ENCODE assay signal across 21 cellular contexts in the genomic region with DNA sequence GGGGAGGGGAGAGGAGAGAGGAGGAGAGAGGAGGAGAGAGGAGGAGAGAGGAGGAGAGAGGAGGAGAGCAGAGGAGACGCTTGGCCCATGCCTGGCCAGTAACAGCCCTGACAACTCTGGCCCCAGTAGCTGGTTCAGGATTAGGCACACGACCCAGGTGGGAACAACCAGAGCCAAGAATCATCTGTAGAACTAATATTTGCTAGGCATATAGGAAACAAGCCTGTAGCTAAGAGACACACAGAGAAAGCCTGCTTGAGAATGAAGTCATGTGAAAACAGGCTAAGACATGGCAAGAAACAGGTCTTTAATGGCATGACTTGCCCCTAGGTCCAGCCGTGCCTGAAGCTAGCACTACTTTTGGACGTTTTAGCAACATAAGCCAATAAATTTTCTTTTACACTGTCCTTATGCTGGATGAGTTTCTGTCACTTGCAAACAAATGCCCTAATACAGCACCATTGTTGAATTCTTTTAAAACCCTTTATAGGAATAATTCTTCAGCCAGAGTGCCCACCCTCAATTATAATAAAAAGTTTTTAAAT. TPM values are rescaled to one million over a fixed set of nuclear protein-coding genes. Genes with fewer than 3 reads are reported as not detected.
DNase-seq lines count a peak whose midpoint lies in the region; ATAC-seq, FAIRE-seq and TF ChIP-seq lines count a peak whose summit lies in the region.
"Had no signal": no experiment of that assay in that cellular context is flagged by ENCODE, and none has a peak within 500 bp of the region (broad histone marks: within the 10 kb centered on the region; RNA-seq: fewer than 3 reads in every experiment).

No MANE protein-coding gene starts in this region.

- H4K20me1 ChIP-seq in HepG2 (ENCODE audit: insufficient read depth, low read length) = no peaks in the 10 kb centered on the region; the same call in 1 of the 2 replicates

- TF ChIP-seq CTCF in HepG2 (CRISPR knock-in tag; IDR thresholded peaks at IDR 0.05) = no peak
- TF ChIP-seq CTCF in right lobe of liver (IDR thresholded peaks at IDR 0.05) = no peak
- no peak for TF ChIP-seq CTCF in thyroid gland (IDR thresholded peaks at IDR 0.05)
- no peak for TF ChIP-seq CTCF in colonic mucosa (IDR thresholded peaks at IDR 0.05)

- H3K4me3 ChIP-seq in HepG2 (replicated peaks in 1 of 3; ENCODE audit: insufficient read depth in 1 of 3, low read depth in 2 of 3, low read length in 3 of 3) = no peak overlapping the region
- no peak overlapping the region for H3K4me3 ChIP-seq in right lobe of liver
- no peak overlapping the region for H3K4me3 ChIP-seq in SJCRH30
- H3K4me3 ChIP-seq in thyroid gland (replicated peaks in 1 of 3) = no peak overlapping the region
- H3K4me3 ChIP-seq in colonic mucosa = no peak overlapping the region
- H3K4me3 ChIP-seq: breast epithelium, MG63, Peyer's patch, sigmoid colon had no signal

- H2AFZ ChIP-seq in HepG2 (ENCODE audit: low read length) = no peak overlapping the region

- H3K9me3 ChIP-seq in HepG2 (ENCODE audit: low read length) (no peaks in the 10 kb centered on the region), right lobe of liver (no peaks in the 10 kb centered on the region), SJCRH30 (replicated peaks) (no peaks in the 10 kb centered on the region), thyroid gland (no peaks in the 10 kb centered on the region), colonic mucosa (no peaks in the 10 kb centered on the region)
- H3K9me3 ChIP-seq: breast epithelium, Peyer's patch, sigmoid colon had no signal

- FAIRE-seq in HepG2 (lab: Jason Lieb, UNC) = no peak
- FAIRE-seq: A204.1, islet of Langerhans had no signal

- H3K27ac Mint-ChIP-seq in memory B cell = peak overlapping the region; percentile 99
- H3K27ac Mint-ChIP-seq: activated CD8-positive, alpha-beta T cell treated with anti-CD3 and anti-CD28 coated beads, Interleukin-2, amount 10 ng/mL, durations not matched to agents 7 days and 5 days had no signal

- POLR2A ChIA-PET in HepG2 (lab: Yijun Ruan, JAX) = no interaction called here

- H3K9ac ChIP-seq in HepG2 (ENCODE audit: insufficient read depth, low read depth, low read length) = no peak overlapping the region
- H3K9ac ChIP-seq in colonic mucosa (ENCODE audit: low read depth in 2 of 2, low read length in 2 of 2) = no peak overlapping the region

- no peaks in the 10 kb centered on the region for H3K36me3 ChIP-seq in HepG2 (replicated peaks in 1 of 2; ENCODE audit: control insufficient read depth in 1 of 2, insufficient read depth in 2 of 2, low read length in 2 of 2)
- H3K36me3 ChIP-seq in right lobe of liver = no peaks in the 10 kb centered on the region
- no peaks in the 10 kb centered on the region for H3K36me3 ChIP-seq in SJCRH30
- H3K36me3 ChIP-seq in thyroid gland = no peaks in the 10 kb centered on the region
- no peaks in the 10 kb centered on the region for H3K36me3 ChIP-seq in colonic mucosa
- H3K36me3 ChIP-seq: breast epithelium, Peyer's patch, sigmoid colon had no signal

- H3K4me3 Mint-ChIP-seq in memory B cell = no peak overlapping the region
- H3K4me3 Mint-ChIP-seq: activated CD8-positive, alpha-beta T cell treated with anti-CD3 and anti-CD28 coated beads, Interleukin-2, amount 10 ng/mL, durations not matched to agents 7 days and 5 days; neural crest cell had no signal

- TF ChIP-seq EP300 in HepG2 (IDR thresholded peaks at IDR 0.05; ENCODE audit: low read depth in 2 of 2, low read length in 2 of 2) = no peak
- no peak for TF ChIP-seq EP300 in HepG2 (CRISPR knock-in tag; IDR thresholded peaks at IDR 0.05; ENCODE audit: borderline replicate concordance)

- no peak for TF ChIP-seq RAD21 in HepG2 (CRISPR knock-in tag; IDR thresholded peaks at IDR 0.05)

- DNase-seq in HepG2 (ENCODE audit: low spot score) (no peak), right lobe of liver (no peak), SJCRH30 (no peak), memory B cell (ENCODE audit: low spot score in 2 of 2) (no peak), thyroid gland (no peak), colonic mucosa (no peak)
- DNase-seq: activated T-cell treated with anti-CD3 and anti-CD28 coated beads for 4 hours, cortex of kidney, HFFc6, NCI-H1417 treated with DMSO at 0.1 percent for 48 hours, NCI-H510A had no signal

- peaks cover 2% of the 10 kb centered on the region for H3K36me3 Mint-ChIP-seq in memory B cell

- in situ Hi-C loops in HepG2 (cut with HindIII; ENCODE audit: extremely low pct_ligation_motif_present, low pct_unique_long_range_greater_than_20kb) = no loop called here

- no peaks in the 10 kb centered on the region for H3K9me3 Mint-ChIP-seq in memory B cell
- H3K9me3 Mint-ChIP-seq: HFFc6 had no signal

- peaks cover 63% of the 10 kb centered on the region for H3K4me1 Mint-ChIP-seq in memory B cell

- intact Hi-C loops in HepG2 (cut with micrococcal nuclease; ENCODE audit: unreplicated experiment) (no loop called here), right lobe of liver (cut with DNase I) (no loop called here), thyroid gland (cut with DNase I) (no loop called here), colonic mucosa (cut with DNase I) (no loop called here)

- ATAC-seq in HepG2 = no peak
- ATAC-seq in right lobe of liver = no peak
- ATAC-seq in memory B cell (ENCODE audit: low read depth) = no peak
- no peak for ATAC-seq in GM21515 (IDR thresholded peaks at IDR 0.05; ENCODE audit: unreplicated experiment)
- no peak for ATAC-seq in GM21360 (IDR thresholded peaks at IDR 0.05; ENCODE audit: unreplicated experiment)

- no peaks in the 10 kb centered on the region for H3K27me3 Mint-ChIP-seq in memory B cell

- no TSS peak for BruUV-seq in HepG2 (replicated peaks; lab: Mats Ljungman, UMichigan)

- WGBS in HepG2 (ENCODE audit: low lambda C conversion rate) = 92% methylated on average over 4 of the region's 4 CpGs
- 78% methylated on average over 4 of the region's 4 CpGs for WGBS in right lobe of liver (ENCODE audit: insufficient coverage, low coverage, low lambda C conversion rate, missing lambda C conversion rate)
- WGBS in thyroid gland, 2 donors = 81 to 83% methylated on average over 4 of the region's 4 CpGs

- no peak for TF ChIP-seq POLR2A in HepG2 (IDR thresholded peaks at IDR 0.05; ENCODE audit: insufficient read depth in 1 of 2, low read depth in 2 of 2, low read length in 2 of 2)
- no peak for TF ChIP-seq POLR2A in right lobe of liver (IDR thresholded peaks at IDR 0.05)
- TF ChIP-seq POLR2A in thyroid gland (IDR thresholded peaks at IDR 0.05) = no peak

- H3K79me2 ChIP-seq in HepG2 (ENCODE audit: insufficient read depth, low read length) = peaks cover 95% of the 10 kb centered on the region

- peaks cover 22% of the 10 kb centered on the region for H3K4me1 ChIP-seq in HepG2 (ENCODE audit: insufficient read depth, low read length)
- H3K4me1 ChIP-seq in right lobe of liver = no peaks in the 10 kb centered on the region
- peaks cover 29% of the 10 kb centered on the region for H3K4me1 ChIP-seq in SJCRH30
- H3K4me1 ChIP-seq in thyroid gland = peaks cover 24 to 34% of the 10 kb centered on the region in 2 donors
- peaks cover 9% of the 10 kb centered on the region for H3K4me1 ChIP-seq in colonic mucosa
- H3K4me1 ChIP-seq: breast epithelium, sigmoid colon had no signal

- CTCF ChIA-PET in HepG2 (lab: Yijun Ruan, JAX; ENCODE audit: low intra/inter-chr PET ratio, low total read pairs) = no interaction called here

- H3K4me2 ChIP-seq in HepG2 (ENCODE audit: low read depth, low read length) = no peak overlapping the region

- H3K27me3 ChIP-seq in HepG2 (ENCODE audit: control insufficient read depth in 1 of 2, insufficient read depth in 2 of 2, low read length in 2 of 2) (no peaks in the 10 kb centered on the region), right lobe of liver (no peaks in the 10 kb centered on the region), SJCRH30 (no peaks in the 10 kb centered on the region), thyroid gland (no peaks in the 10 kb centered on the region), colonic mucosa (no peaks in the 10 kb centered on the region)
- H3K27me3 ChIP-seq: breast epithelium, MG63, Peyer's patch, sigmoid colon had no signal

- H3K27ac ChIP-seq in HepG2 (ENCODE audit: extremely low read length, insufficient read depth, low read length) (no peak overlapping the region), right lobe of liver (no peak overlapping the region), SJCRH30 (peak overlapping the region; percentile 65), thyroid gland (peak overlapping the region in 2 of 3 donors; percentile 14 to 45), colonic mucosa (no peak overlapping the region)
- H3K27ac ChIP-seq: sigmoid colon had no signal

TF ChIP-seq in HepG2, 621 proteins besides CTCF, POLR2A, EP300 and RAD21:
- TF ChIP-seq STAT5B (CRISPR knock-in tag; IDR thresholded peaks at IDR 0.05) (no peak), ZNF329 (CRISPR knock-in tag; IDR thresholded peaks at IDR 0.05; ENCODE audit: low read depth) (peak; percentile 91), HNRNPK (IDR thresholded peaks at IDR 0.05; ENCODE audit: low read depth, low read length, poor library complexity, severe bottlenecking) (peak; percentile 73)

RNA-seq across cellular contexts. Expression of a gene that starts 17.5 kb away (rescaled TPM):
- 26.4 and 28.9 TPM in 2 replicates for total RNA-seq in HepG2 (2016; rRNA removed; fragmentation: Illumina TruSeq; extraction: Trizol)
- 6.6 and 7.4 TPM in 2 replicates for total RNA-seq in HepG2 (2016; cell fraction: cytosol; rRNA removed; fragmentation: Illumina TruSeq; extraction: Trizol; ENCODE audit: low read depth)
- total RNA-seq in HepG2 (2016; cell fraction: insoluble cytoplasmic fraction; rRNA removed; fragmentation: Illumina TruSeq; extraction: Trizol) = 22.4 and 26.0 TPM in 2 replicates
- 11.1 and 11.2 TPM in 2 replicates for total RNA-seq in HepG2 (2016; cell fraction: membrane; rRNA removed; fragmentation: Illumina TruSeq; extraction: Trizol)
- 39.7 and 41.7 TPM in 2 replicates for total RNA-seq in HepG2 (2016; cell fraction: nucleus; rRNA removed; fragmentation: Illumina TruSeq; extraction: Trizol)
- 8.8 and 9.7 TPM in 2 replicates for polyA plus RNA-seq in HepG2 (2011; rRNA removed)
- 3.7 and 4.4 TPM in 2 replicates for polyA plus RNA-seq in HepG2 (2011; cell fraction: cytosol; rRNA removed)
- polyA plus RNA-seq in HepG2 (2011; cell fraction: nucleus; rRNA removed) = 22.4 and 23.2 TPM in 2 replicates
- polyA plus RNA-seq in HepG2 (2012) = 7.1 and 8.1 TPM in 2 replicates
- 1.5 and 1.8 TPM in 2 replicates for polyA plus RNA-seq in HepG2 (2016; cell fraction: cytosol; fragmentation: Illumina TruSeq; extraction: Trizol; ENCODE audit: low read depth)
- polyA plus RNA-seq in HepG2 (2016; cell fraction: insoluble cytoplasmic fraction; fragmentation: Illumina TruSeq; extraction: Trizol; ENCODE audit: low read depth) = 16.7 and 19.5 TPM in 2 replicates
- polyA plus RNA-seq in HepG2 (2016; cell fraction: membrane; fragmentation: Illumina TruSeq; extraction: Trizol; ENCODE audit: low read depth) = 4.2 and 4.7 TPM in 2 replicates
- 65.6 and 72.4 TPM in 2 replicates for polyA plus RNA-seq in HepG2 (2016; cell fraction: nucleus; fragmentation: Illumina TruSeq; extraction: Trizol; ENCODE audit: insufficient read depth, low read depth)
- 15.3 and 17.6 TPM in 2 replicates for polyA minus RNA-seq in HepG2 (2011; rRNA and poly(A)+ RNA removed; ENCODE audit: low replicate concordance)
- 8.8 and 11.6 TPM in 2 replicates for polyA minus RNA-seq in HepG2 (2011; cell fraction: cytosol; rRNA and poly(A)+ RNA removed)
- 43.5 and 49.5 TPM in 2 replicates for polyA minus RNA-seq in HepG2 (2011; cell fraction: nucleus; rRNA and poly(A)+ RNA removed)
- 1 to 10 TPM in 5 of 6 experiments, under 1 TPM in 1; 0.70 to 8.2 (median 2.4) TPM for total RNA-seq in right lobe of liver
- 26.1 and 32.8 TPM in 2 replicates for total RNA-seq in SJCRH30 (2014; rRNA removed; shearing (Covaris generic))
- total RNA-seq in thyroid gland = 10 to 100 TPM; 22.1 to 41.7 (median 34.3) TPM
- 10 to 100 TPM in 1 of 2 donors, 1 to 10 TPM in 1; 9.0 to 14.8 TPM for total RNA-seq in colonic mucosa

Comparison
In these comparisons a context has a peak if more than half of its experiments do, and no peak if none do; other contexts are left out.
1. H3K27ac ChIP-seq: peak in SJCRH30 (single experiment) and thyroid gland (2 of 3); none in HepG2 (single experiment), right lobe of liver (0 of 3) and colonic mucosa (single experiment).